In genomic region chr15:31399544-31400171, GRCh38 we compare ENCODE assay signal across 11 cellular contexts.
DNase-seq lines count a peak whose midpoint lies in the region; ATAC-seq, FAIRE-seq and TF ChIP-seq lines count a peak whose summit lies in the region.
"Had no signal": no experiment of that assay in that cellular context is flagged by ENCODE, and none has a peak within 500 bp of the region (broad histone marks: within the 10 kb centered on the region; RNA-seq: fewer than 3 reads in every experiment).

No MANE protein-coding gene starts in this region.

- peak overlapping the region; percentile 40; the same call in 1 of the 2 replicates for H2BK15ac ChIP-seq in H1 (ENCODE audit: low read length)

- DNase-seq in activated T-cell treated with anti-CD3 and anti-CD28 coated beads, Interleukin-2, amount 50 U/mL, for 4 hours: no peak
- DNase-seq in activated T-cell treated with anti-CD3 and anti-CD28 coated beads, Interleukin-2, amount 50 U/mL, for 1 hour: no peak
- DNase-seq in RPMI7951 (ENCODE audit: low read depth) (peak; percentile 84), H1 (ENCODE audit: low read depth in 1 of 2, low spot score in 2 of 2) (no peak), NCI-H526 treated with DMSO at 0.1 percent for 48 hours (lab: John Stamatoyannopoulos, UW) (no peak)
- DNase-seq in stimulated activated effector memory CD8-positive, alpha-beta T cell treated with anti-CD3 and anti-CD28 coated beads, Interleukin-12 subunit alpha, Interleukin-12 subunit beta, amount 100 ng/mL, for 72 hours (ENCODE audit: low spot score in 2 of 2): peak in 1 of 2 donors; percentile 58
- DNase-seq: activated naive CD4-positive, alpha-beta T cell; effector CD4-positive, alpha-beta T cell; NCI-H146 had no signal

- peak overlapping the region; percentile 43; the same call in 1 of the 2 replicates for H2BK20ac ChIP-seq in H1 (ENCODE audit: low read length)

- H3K4me2 ChIP-seq in H1 (ENCODE audit: insufficient read depth in 1 of 2, low read depth in 2 of 2, low read length in 2 of 2): no peak overlapping the region

- no peaks in the 10 kb centered on the region; a peak in 1 of 4 replicates for H3K9me3 ChIP-seq in H1 (ENCODE audit: insufficient read depth in 2 of 2, low read depth in 1 of 2, low read length in 1 of 2)

- H3K79me1 ChIP-seq in H1 (ENCODE audit: low read depth, low read length): no peaks in the 10 kb centered on the region

- no peaks in the 10 kb centered on the region for H3K27me3 Mint-ChIP-seq in activated T-cell treated with anti-CD3 and anti-CD28 coated beads, Interleukin-2, amount 50 U/mL, for 4 hours (ENCODE audit: low read depth)

- no peak overlapping the region for H3K27ac ChIP-seq in H1 (ENCODE audit: low read depth, low read length)

- H3K36me3 Mint-ChIP-seq in activated T-cell treated with anti-CD3 and anti-CD28 coated beads, Interleukin-2, amount 50 U/mL, for 4 hours (ENCODE audit: insufficient read depth): no peaks in the 10 kb centered on the region
- H3K36me3 Mint-ChIP-seq in stimulated activated effector memory CD8-positive, alpha-beta T cell treated with anti-CD3 and anti-CD28 coated beads, Interleukin-12 subunit alpha, Interleukin-12 subunit beta, amount 100 ng/mL, for 72 hours: no peaks in the 10 kb centered on the region

- H3K27me3 ChIP-seq in H1 (replicated peaks in 1 of 4; ENCODE audit: control insufficient read depth in 3 of 4, extremely low read depth in 1 of 4, insufficient read depth in 3 of 4, low read length in 3 of 4): no peaks in the 10 kb centered on the region; a peak in 2 of 7 replicates

- peak overlapping the region; percentile 57; the same call in 1 of the 2 replicates for H4K8ac ChIP-seq in H1 (ENCODE audit: extremely low read depth, insufficient read depth, low read length)

- no peak overlapping the region for H2BK120ac ChIP-seq in H1 (replicated peaks; ENCODE audit: low read depth, low read length)

- H2BK12ac ChIP-seq in H1 (ENCODE audit: low read depth, low read length): no peak overlapping the region; the same call in 1 of the 2 replicates

- WGBS in H1 (ENCODE audit: extremely low coverage in 1 of 2, insufficient coverage in 1 of 2, insufficient read length in 1 of 2, insufficient replicate concordance in 2 of 2, low coverage in 1 of 2, low lambda C conversion rate in 2 of 2, missing lambda C conversion rate in 1 of 2), 2 experiments: 93% methylated on average over 8 of the region's 8 CpGs; no CpG with 5 or more reads in 1 of the 2 experiments

- TF ChIP-seq RAD21 in H1 (IDR thresholded peaks at IDR 0.05 in 1 of 2, conservative IDR thresholded peaks at IDR 0.05 in 1 of 2; ENCODE audit: low read depth in 2 of 2, low read length in 2 of 2): no peak

- no peak for TF ChIP-seq POLR2A in H1 (IDR thresholded peaks at IDR 0.05; ENCODE audit: control extremely low read depth in 1 of 2, low read depth in 2 of 2, low read length in 2 of 2)

- no peak overlapping the region for H2AK5ac ChIP-seq in H1 (ENCODE audit: low read depth, low read length)

- H2BK5ac ChIP-seq in H1 (ENCODE audit: low read depth, low read length): no peak overlapping the region

- TF ChIP-seq EP300 in H1 (IDR thresholded peaks at IDR 0.05; ENCODE audit: borderline replicate concordance in 1 of 2, low read depth in 2 of 2, low read length in 2 of 2): no peak

- no peak overlapping the region for H3K18ac ChIP-seq in H1 (ENCODE audit: extremely low read depth, low read length)

- H3K4me3 ChIP-seq in H1 (ENCODE audit: extremely low read depth in 1 of 4, insufficient read depth in 2 of 4, low read depth in 3 of 4, low read length in 4 of 4): no peak overlapping the region

- POLR2A ChIA-PET in H1 (lab: Charles Lee; ENCODE audit: partially characterized antibody): no interaction called here

- H3K23me2 ChIP-seq in H1 (ENCODE audit: low read depth, low read length): no peaks in the 10 kb centered on the region

- CTCF ChIA-PET in H1 (lab: Charles Lee; ENCODE audit: partially characterized antibody): interaction anchor here (1.3 to 1.9 kb wide), 3 partner anchors 35 to 91 kb away, joined by 3 to 7 read pairs (median 4); no protein-coding TSS in a partner anchor

- no peaks in the 10 kb centered on the region for H4K20me1 ChIP-seq in H1 (replicated peaks in 1 of 2; ENCODE audit: control insufficient read depth in 1 of 2, insufficient read depth in 2 of 2, low read length in 2 of 2)

- H3K14ac ChIP-seq in H1 (ENCODE audit: insufficient read length): no peak overlapping the region

- TF ChIP-seq CTCF in H1 (IDR thresholded peaks at IDR 0.05; ENCODE audit: control extremely low read depth in 1 of 3, insufficient read depth in 1 of 3, low read depth in 1 of 3, low read length in 3 of 3): no peak

- peak overlapping the region; percentile 40 for H4K91ac ChIP-seq in H1 (replicated peaks; ENCODE audit: insufficient read length, low read length)

- no peaks in the 10 kb centered on the region for H3K79me2 ChIP-seq in H1 (ENCODE audit: control insufficient read depth in 1 of 2, insufficient read depth in 2 of 2, low read length in 2 of 2)

- H3K23ac ChIP-seq in H1 (ENCODE audit: insufficient read length): no peak overlapping the region

- no peak overlapping the region for H3K4me3 Mint-ChIP-seq in activated T-cell treated with anti-CD3 and anti-CD28 coated beads, Interleukin-2, amount 50 U/mL, for 4 hours
- H3K4me3 Mint-ChIP-seq in stimulated activated effector memory CD8-positive, alpha-beta T cell treated with anti-CD3 and anti-CD28 coated beads, Interleukin-12 subunit alpha, Interleukin-12 subunit beta, amount 100 ng/mL, for 72 hours: peak overlapping the region; percentile 11

- peak; percentile 76 to 79 for ATAC-seq in activated T-cell treated with anti-CD3 and anti-CD28 coated beads, Interleukin-2, amount 50 U/mL, for 4 hours
- ATAC-seq in stimulated activated effector memory CD8-positive, alpha-beta T cell treated with anti-CD3 and anti-CD28 coated beads, Interleukin-12 subunit alpha, Interleukin-12 subunit beta, amount 100 ng/mL, for 72 hours: peak; percentile 91
- ATAC-seq in HG03045 (IDR thresholded peaks at IDR 0.05; ENCODE audit: unreplicated experiment) (no peak), GM19023 (IDR thresholded peaks at IDR 0.05; ENCODE audit: unreplicated experiment) (no peak)

- H3K9me3 Mint-ChIP-seq in activated T-cell treated with anti-CD3 and anti-CD28 coated beads, Interleukin-2, amount 50 U/mL, for 4 hours: no peaks in the 10 kb centered on the region
- peaks cover 3% of the 10 kb centered on the region for H3K9me3 Mint-ChIP-seq in stimulated activated effector memory CD8-positive, alpha-beta T cell treated with anti-CD3 and anti-CD28 coated beads, Interleukin-12 subunit alpha, Interleukin-12 subunit beta, amount 100 ng/mL, for 72 hours

- H3K4me1 ChIP-seq in H1 (replicated peaks in 1 of 4; ENCODE audit: control insufficient read depth in 3 of 4, insufficient read depth in 4 of 4, low read length in 3 of 4): peaks cover 0 to 19% (median 9%) of the 10 kb centered on the region in 4 experiments; a peak in 4 of 7 replicates

- no peak overlapping the region for H3K9ac ChIP-seq in H1 (replicated peaks in 1 of 4; ENCODE audit: extremely low read depth in 1 of 4, low read depth in 3 of 4, low read length in 3 of 4)

- H3K4me1 Mint-ChIP-seq in activated T-cell treated with anti-CD3 and anti-CD28 coated beads, Interleukin-2, amount 50 U/mL, for 4 hours (ENCODE audit: low read depth): peaks cover 33% of the 10 kb centered on the region
- H3K4me1 Mint-ChIP-seq in stimulated activated effector memory CD8-positive, alpha-beta T cell treated with anti-CD3 and anti-CD28 coated beads, Interleukin-12 subunit alpha, Interleukin-12 subunit beta, amount 100 ng/mL, for 72 hours: peaks cover 46% of the 10 kb centered on the region

- H3K4ac ChIP-seq in H1 (replicated peaks; ENCODE audit: insufficient read length, low read depth, low read length): peak overlapping the region; percentile 35

- no peak for FAIRE-seq in H1 (lab: Jason Lieb, UNC)

- no peak overlapping the region for H4K5ac ChIP-seq in H1 (ENCODE audit: insufficient read length, low read depth, low read length)

- H3K27ac Mint-ChIP-seq in stimulated activated effector memory CD8-positive, alpha-beta T cell treated with anti-CD3 and anti-CD28 coated beads, Interleukin-12 subunit alpha, Interleukin-12 subunit beta, amount 100 ng/mL, for 72 hours: peak overlapping the region; percentile 63

- H2AFZ ChIP-seq in H1 (ENCODE audit: low read length): no peak overlapping the region

- no peaks in the 10 kb centered on the region for H3K36me3 ChIP-seq in H1 (ENCODE audit: control insufficient read depth in 2 of 4, insufficient read depth in 4 of 4, low read length in 3 of 4)

- H3K56ac ChIP-seq in H1 (replicated peaks; ENCODE audit: insufficient read length, low read depth, low read length): no peak overlapping the region

TF ChIP-seq in H1, 55 proteins besides CTCF, POLR2A, EP300 and RAD21:
- TF ChIP-seq ATF2 (IDR thresholded peaks at IDR 0.05; ENCODE audit: low read length) (no peak), HDAC2 (IDR thresholded peaks at IDR 0.05; ENCODE audit: borderline replicate concordance in 1 of 2, low read depth in 2 of 2, low read length in 2 of 2) (no peak), SIRT6 (IDR thresholded peaks at IDR 0.05; ENCODE audit: low read length) (no peak), BCL11A (IDR thresholded peaks at IDR 0.05; ENCODE audit: low read depth in 2 of 2, low read length in 2 of 2) (no peak), JUN (IDR thresholded peaks at IDR 0.05; ENCODE audit: low read depth, low read length) (no peak)

Comparison
In these comparisons a context has a peak if more than half of its experiments do, and no peak if none do; other contexts are left out.
1. ATAC-seq: peak in activated T-cell treated with anti-CD3 and anti-CD28 coated beads, Interleukin-2, amount 50 U/mL, for 4 hours (2 of 2) and stimulated activated effector memory CD8-positive, alpha-beta T cell treated with anti-CD3 and anti-CD28 coated beads, Interleukin-12 subunit alpha, Interleukin-12 subunit beta, amount 100 ng/mL, for 72 hours (single experiment); none in HG03045 (single experiment) and GM19023 (single experiment).